Comparison of ENCODE assay signal across 8 cellular contexts in genomic region chr12:27245039-27245438, GRCh38. TPM values are rescaled to one million over a fixed set of nuclear protein-coding genes. Genes with fewer than 3 reads are reported as not detected.
A peak's percentile ranks its signal among the peaks of the same experiment; 100 is the strongest.
DNase-seq lines count a peak whose midpoint lies in the region; ATAC-seq and TF ChIP-seq lines count a peak whose summit lies in the region.

No MANE protein-coding gene starts in this region.

- H3K36me3 Mint-ChIP-seq in activated CD8-positive, alpha-beta memory T cell treated with anti-CD3 and anti-CD28 coated beads, Interleukin-2, amount 10 ng/mL, durations not matched to agents 7 days and 5 days = peaks cover 8% of the 10 kb centered on the region
- H3K36me3 Mint-ChIP-seq in activated naive CD8-positive, alpha-beta T cell = peaks cover 11% of the 10 kb centered on the region

- H3K27ac Mint-ChIP-seq in activated CD8-positive, alpha-beta memory T cell treated with anti-CD3 and anti-CD28 coated beads, Interleukin-2, amount 10 ng/mL, durations not matched to agents 7 days and 5 days = peak overlapping the region; percentile 96
- H3K27ac Mint-ChIP-seq in activated naive CD8-positive, alpha-beta T cell = peak overlapping the region; percentile 99

- H3K27ac ChIP-seq in layer of hippocampus (ENCODE audit: low read depth, low read length) (peak overlapping the region; percentile 88), thyroid gland (peak overlapping the region; percentile 61 to 71 (median 62))

- H3K4me3 Mint-ChIP-seq in activated CD8-positive, alpha-beta memory T cell treated with anti-CD3 and anti-CD28 coated beads, Interleukin-2, amount 10 ng/mL, durations not matched to agents 7 days and 5 days = peak overlapping the region; percentile 98
- peak overlapping the region; percentile 100 for H3K4me3 Mint-ChIP-seq in activated naive CD8-positive, alpha-beta T cell

- no peaks in the 10 kb centered on the region for H3K36me3 ChIP-seq in thyroid gland

- H3K9me3 Mint-ChIP-seq in activated CD8-positive, alpha-beta memory T cell treated with anti-CD3 and anti-CD28 coated beads, Interleukin-2, amount 10 ng/mL, durations not matched to agents 7 days and 5 days (ENCODE audit: low read depth) = no peaks in the 10 kb centered on the region
- H3K9me3 Mint-ChIP-seq in activated naive CD8-positive, alpha-beta T cell (ENCODE audit: low read depth) = no peaks in the 10 kb centered on the region

- intact Hi-C loops in thyroid gland (cut with DNase I) = loop anchor here (10.0 kb wide), 1 partner anchor 50 kb away; no protein-coding TSS in a partner anchor

- no peak for DNase-seq in activated CD8-positive, alpha-beta memory T cell treated with anti-CD3 and anti-CD28 coated beads, Interleukin-2, amount 10 ng/mL, durations not matched to agents 7 days and 5 days
- DNase-seq in activated CD8-positive, alpha-beta memory T cell treated with anti-CD3 and anti-CD28 coated beads, Interleukin-2, amount 50 U/mL, for 48 hours = no peak
- DNase-seq in thyroid gland = no peak
- no peak for DNase-seq in NCI-H2081 (lab: John Stamatoyannopoulos, UW)
- no peak for DNase-seq in NCI-H2227 (lab: John Stamatoyannopoulos, UW; ENCODE audit: unreplicated experiment)
- DNase-seq in NCI-H2029 (lab: John Stamatoyannopoulos, UW) = no peak

- H3K9me3 ChIP-seq in thyroid gland = no peaks in the 10 kb centered on the region

- H3K4me3 ChIP-seq in thyroid gland (replicated peaks in 1 of 3) = peak overlapping the region; percentile 52 to 83 (median 61)

- no peak for ATAC-seq in activated CD8-positive, alpha-beta memory T cell treated with anti-CD3 and anti-CD28 coated beads, Interleukin-2, amount 10 ng/mL, durations not matched to agents 7 days and 5 days

- peaks cover 10 to 13% of the 10 kb centered on the region in 2 donors for H3K4me1 ChIP-seq in thyroid gland

- H3K4me1 Mint-ChIP-seq in activated CD8-positive, alpha-beta memory T cell treated with anti-CD3 and anti-CD28 coated beads, Interleukin-2, amount 10 ng/mL, durations not matched to agents 7 days and 5 days = peaks cover 29% of the 10 kb centered on the region
- H3K4me1 Mint-ChIP-seq in activated naive CD8-positive, alpha-beta T cell (ENCODE audit: low read depth) = peaks cover 42% of the 10 kb centered on the region

- no peaks in the 10 kb centered on the region for H3K27me3 ChIP-seq in layer of hippocampus (ENCODE audit: control insufficient read depth, insufficient read depth, low read length)
- no peaks in the 10 kb centered on the region for H3K27me3 ChIP-seq in thyroid gland

- 21 to 22% methylated on average over 3 of the region's 3 CpGs for WGBS in thyroid gland, 2 donors

- TF ChIP-seq CTCF in thyroid gland (IDR thresholded peaks at IDR 0.05) = no peak

- no peak for TF ChIP-seq POLR2A in thyroid gland (IDR thresholded peaks at IDR 0.05)

- CTCF ChIA-PET in activated CD8-positive, alpha-beta memory T cell treated with anti-CD3 and anti-CD28 coated beads, Interleukin-2, amount 10 ng/mL, durations not matched to agents 7 days and 5 days (lab: Charles Lee) = interaction anchor here (1.2 to 1.6 kb wide), 4 partner anchors 8 to 222 kb away, joined by 3 to 8 read pairs (median 4); partner anchors contain the start of gene MED21

- no peaks in the 10 kb centered on the region for H3K27me3 Mint-ChIP-seq in activated CD8-positive, alpha-beta memory T cell treated with anti-CD3 and anti-CD28 coated beads, Interleukin-2, amount 10 ng/mL, durations not matched to agents 7 days and 5 days
- no peaks in the 10 kb centered on the region for H3K27me3 Mint-ChIP-seq in activated naive CD8-positive, alpha-beta T cell

RNA-seq across cellular contexts. Expression of gene STK38L, which starts 1.0 kb away (rescaled TPM):
- 10 to 100 TPM; 18.7 to 29.4 TPM for total RNA-seq in activated CD8-positive, alpha-beta memory T cell treated with anti-CD3 and anti-CD28 coated beads, Interleukin-2, amount 10 ng/mL, durations not matched to agents 7 days and 5 days
- 10 to 100 TPM; 20.1 to 42.2 (median 27.0) TPM for total RNA-seq in thyroid gland
